ENCODE assay signal across 33 cellular contexts in the genomic region with DNA sequence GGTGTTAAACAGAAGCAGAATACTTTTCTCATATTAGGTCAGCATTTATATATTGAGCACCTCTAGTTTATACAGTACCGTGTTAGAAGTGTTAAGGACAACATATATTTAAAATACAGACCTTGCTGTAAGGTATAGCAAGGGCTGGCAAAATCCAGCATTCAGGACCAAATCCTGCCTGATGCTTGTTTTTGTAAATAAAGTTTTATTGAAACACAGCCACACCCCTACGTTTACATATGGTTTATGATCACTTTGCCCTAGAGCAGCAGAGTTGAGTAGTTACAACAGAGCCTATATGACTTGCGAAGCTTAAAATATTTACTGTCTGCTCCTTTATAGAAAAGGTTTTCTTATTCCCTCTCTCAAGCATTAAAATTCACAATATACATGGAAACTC.
"Had no signal": no experiment of that assay in that cellular context is flagged by ENCODE, and none has a peak within 500 bp of the region (broad histone marks: within the 10 kb centered on the region; RNA-seq: fewer than 3 reads in every experiment).

No MANE protein-coding gene starts in this region.

- DNase-seq: activated effector memory CD4-positive, alpha-beta T cell treated with anti-CD3 and anti-CD28 coated beads, Interleukin-2, amount 50 U/mL, for 16 hours; activated effector memory CD4-positive, alpha-beta T cell treated with Interleukin-2 at 50 U/mL for 16 hours; activated gamma-delta T cell; activated gamma-delta T cell treated with Interleukin-2 at 50 U/mL for 16 hours; activated naive CD4-positive, alpha-beta T cell; activated naive CD4-positive, alpha-beta T cell treated with anti-CD3 and anti-CD28 coated beads for 36 hours; activated naive CD4-positive, alpha-beta T cell treated with anti-CD3 and anti-CD28 coated beads, Interleukin-2, amount 10 ng/mL, durations not matched to agents 7 days and 5 days; activated naive CD4-positive, alpha-beta T cell treated with anti-CD3 and anti-CD28 coated beads, Interleukin-2, amount 50 U/mL, for 16 hours; activated naive CD4-positive, alpha-beta T cell treated with Interleukin-2 at 50 U/mL for 16 hours; activated naive CD8-positive, alpha-beta T cell treated with anti-CD3 and anti-CD28 coated beads for 36 hours; activated naive CD8-positive, alpha-beta T cell treated with anti-CD3 and anti-CD28 coated beads, Interleukin-2, amount 10 ng/mL, durations not matched to agents 7 days and 5 days; activated naive CD8-positive, alpha-beta T cell treated with anti-CD3 and anti-CD28 coated beads, Interleukin-2, amount 50 U/mL, for 24 hours; activated T-cell treated with anti-CD3 and anti-CD28 coated beads, Interleukin-2, amount 50 U/mL, for 24 hours; activated T-cell treated with anti-CD3 and anti-CD28 coated beads, Interleukin-2, amount 50 U/mL, for 4 hours; activated T-cell treated with anti-CD3 and anti-CD28 coated beads, Interleukin-2, amount 50 U/mL, for 48 hours; activated T-cell treated with anti-CD3 and anti-CD28 coated beads, Interleukin-2, amount 50 U/mL, for 72 hours; adrenal gland; amniotic stem cell; amygdala; anterior cingulate cortex; aorta; body of pancreas; brain microvascular endothelial cell; caudate nucleus; central memory CD4-positive, alpha-beta T cell; cerebellar nuclear complex had no signal

- H3K4me3 ChIP-seq: adrenal gland, ascending aorta, body of pancreas, breast epithelium, cardiac muscle cell had no signal

- FAIRE-seq: astrocyte, bronchial epithelial cell had no signal

- ATAC-seq: activated naive CD4-positive, alpha-beta T cell treated with anti-CD3 and anti-CD28 coated beads, Interleukin-2, amount 50 U/mL, for 72 hours; activated naive CD8-positive, alpha-beta T cell treated with anti-CD3 and anti-CD28 coated beads, Interleukin-2, amount 50 U/mL, for 24 hours; activated T-cell treated with anti-CD3 and anti-CD28 coated beads, Interleukin-2, amount 50 U/mL, for 4 hours; activated T-cell treated with anti-CD3 and anti-CD28 coated beads, Interleukin-2, amount 50 U/mL, for 72 hours; activated T-helper 17 cell treated with anti-CD3 and anti-CD28 coated beads, Interleukin-2, amount 50 U/mL, for 72 hours; body of pancreas had no signal

- H3K9me3 ChIP-seq: adrenal gland, ascending aorta, body of pancreas, breast epithelium had no signal

- H3K27ac ChIP-seq: adrenal gland, ascending aorta, body of pancreas, brain microvascular endothelial cell, breast epithelium, cardiac muscle cell had no signal

- H3K36me3 ChIP-seq: adrenal gland, ascending aorta, brain microvascular endothelial cell, breast epithelium, cardiac muscle cell had no signal

- H3K27me3 ChIP-seq: adrenal gland, ascending aorta, body of pancreas, brain microvascular endothelial cell, breast epithelium, cardiac muscle cell had no signal

- H3K4me1 ChIP-seq: adrenal gland, ascending aorta, body of pancreas, breast epithelium had no signal
